In genomic region chr20:58536289-58536688, GRCh38 we compare ENCODE assay signal across 7 cellular contexts. TPM values are rescaled to one million over a fixed set of nuclear protein-coding genes. Genes with fewer than 3 reads are reported as not detected.
"Had no signal": no experiment of that assay in that cellular context is flagged by ENCODE, and none has a peak within 500 bp of the region (broad histone marks: within the 10 kb centered on the region; RNA-seq: fewer than 3 reads in every experiment).

No MANE protein-coding gene starts in this region.

- H3K4me1 Mint-ChIP-seq: GM23338, H9, IgD-negative memory B cell had no signal

- H3K27ac Mint-ChIP-seq: GM23338, H9, IgD-negative memory B cell had no signal

- ATAC-seq: GM23338, HepG2 had no signal

- H3K4me3 ChIP-seq: GM23338 had no signal

- DNase-seq: HCEC 1CT, KBM-7 had no signal

- H3K4me3 Mint-ChIP-seq: GM23338, H9 had no signal

RNA-seq across cellular contexts. Expression of gene APCDD1L, which starts 21.1 kb away (rescaled TPM):
- total RNA-seq: HepG2, HT-29 had no signal
- polyA plus RNA-seq: HepG2 had no signal
